In the genomic region with DNA sequence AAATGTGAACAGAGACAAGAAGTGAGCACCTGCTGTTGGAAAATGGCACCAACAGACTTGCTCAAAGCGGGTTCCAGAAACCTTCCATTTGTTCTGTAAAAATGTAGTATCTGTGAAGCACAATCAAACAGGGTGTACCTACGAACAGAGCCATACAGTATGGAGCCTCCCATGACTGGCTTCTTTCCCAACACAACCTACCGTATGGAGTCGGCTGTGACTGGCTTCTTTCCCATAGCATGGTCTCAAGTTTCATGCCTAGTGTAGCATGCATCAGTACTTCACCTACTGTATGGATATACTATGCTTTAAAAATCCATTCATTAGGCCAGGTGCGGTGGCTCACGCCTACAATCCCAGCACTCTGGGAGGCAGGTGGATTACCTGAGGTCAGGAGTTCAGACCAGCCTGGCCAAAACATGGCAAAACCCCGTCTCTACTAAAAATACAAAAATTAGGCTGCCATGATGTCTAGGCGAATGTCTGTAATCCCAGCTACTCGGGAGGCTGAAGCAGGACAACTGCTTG, we compare ENCODE assay signal across 1 cellular context.
TF ChIP-seq lines count a peak whose summit lies in the region.

No MANE protein-coding gene starts in this region.

TF ChIP-seq in GM12878, 131 proteins besides CTCF, POLR2A, EP300 and RAD21:
- TF ChIP-seq CREB1 (IDR thresholded peaks at IDR 0.05; ENCODE audit: low read depth) (no peak), KAT2A (conservative IDR thresholded peaks at IDR 0.05; ENCODE audit: control insufficient read depth, low read depth, low read length) (no peak), MYC (IDR thresholded peaks at IDR 0.05; ENCODE audit: insufficient read depth, insufficient read length, insufficient replicate concordance, low read length, severe bottlenecking) (no peak)
